In genomic region chr19:19361075-19361594, GRCh38 we compare ENCODE assay signal across 8 cellular contexts. TPM values are rescaled to one million over a fixed set of nuclear protein-coding genes. Genes with fewer than 3 reads are reported as not detected.
DNase-seq lines count a peak whose midpoint lies in the region; ATAC-seq and TF ChIP-seq lines count a peak whose summit lies in the region.

No MANE protein-coding gene starts in this region.

- peaks cover 14% of the 10 kb centered on the region; the same call in 1 of the 2 replicates for H3F3A ChIP-seq in MM.1S (ENCODE audit: insufficient read depth, low read length)

- peak; percentile 76 for DNase-seq in COLO668 (lab: John Stamatoyannopoulos, UW; ENCODE audit: unreplicated experiment)
- DNase-seq in MM.1S: peak; percentile 77
- DNase-seq in SJCRH30: peak; percentile 87 to 95
- DNase-seq in activated gamma-delta T cell treated with anti-CD3 and anti-CD28 coated beads, Interleukin-2, amount 50 U/mL, for 16 hours (ENCODE audit: low read depth): peak; percentile 57
- peak; percentile 75 to 85 for DNase-seq in tibial nerve (ENCODE audit: low spot score in 2 of 2)

- no peak overlapping the region for H3K27ac ChIP-seq in MM.1S (ENCODE audit: low read length)
- no peak overlapping the region for H3K27ac ChIP-seq in SJCRH30
- H3K27ac ChIP-seq in gastroesophageal sphincter: peak overlapping the region in 3 of 4 donors; percentile 37 to 49 (median 38)
- H3K27ac ChIP-seq in parathyroid adenoma: peak overlapping the region; percentile 49
- H3K27ac ChIP-seq in tibial nerve: peak overlapping the region in 2 of 4 donors; percentile 11 to 53

- no peaks in the 10 kb centered on the region for H3K79me2 ChIP-seq in MM.1S (ENCODE audit: low read length)
- no peaks in the 10 kb centered on the region for H3K79me2 ChIP-seq in parathyroid adenoma

- WGBS in gastroesophageal sphincter (ENCODE audit: low coverage in 1 of 2), 2 donors: 8 to 13% methylated on average over 9 to 11 of the region's 14 CpGs
- WGBS in tibial nerve, 2 donors: 8 to 10% methylated on average over 14 of the region's 14 CpGs

- H2AFZ ChIP-seq in MM.1S (ENCODE audit: low read length) (peak overlapping the region; percentile 13; the same call in 1 of the 2 replicates), parathyroid adenoma (peak overlapping the region; percentile 38)

- H3K9me3 ChIP-seq in MM.1S (replicated peaks; ENCODE audit: insufficient read depth, low read length) (no peaks in the 10 kb centered on the region), SJCRH30 (replicated peaks) (no peaks in the 10 kb centered on the region), gastroesophageal sphincter (no peaks in the 10 kb centered on the region), parathyroid adenoma (ENCODE audit: control insufficient read depth, low read length) (no peaks in the 10 kb centered on the region), tibial nerve (no peaks in the 10 kb centered on the region)

- TF ChIP-seq POLR2A in gastroesophageal sphincter (IDR thresholded peaks at IDR 0.05) (no peak), tibial nerve (IDR thresholded peaks at IDR 0.05) (no peak)

- no peaks in the 10 kb centered on the region for H3K9me2 ChIP-seq in MM.1S (replicated peaks; ENCODE audit: insufficient read depth, low read length)

- H3K9ac ChIP-seq in MM.1S (ENCODE audit: low read length) (no peak overlapping the region), parathyroid adenoma (no peak overlapping the region)

- no peaks in the 10 kb centered on the region for H3K27me3 ChIP-seq in MM.1S (replicated peaks; ENCODE audit: insufficient read depth, low read length)
- H3K27me3 ChIP-seq in SJCRH30: no peaks in the 10 kb centered on the region
- no peaks in the 10 kb centered on the region for H3K27me3 ChIP-seq in gastroesophageal sphincter
- no peaks in the 10 kb centered on the region for H3K27me3 ChIP-seq in parathyroid adenoma (ENCODE audit: control insufficient read depth, insufficient read depth, low read length)
- H3K27me3 ChIP-seq in tibial nerve: no peaks in the 10 kb centered on the region

- H4K20me1 ChIP-seq in MM.1S (ENCODE audit: insufficient read depth, low read length): no peaks in the 10 kb centered on the region

- H3K4me3 ChIP-seq in MM.1S (ENCODE audit: low read length) (no peak overlapping the region), SJCRH30 (no peak overlapping the region), gastroesophageal sphincter (no peak overlapping the region), parathyroid adenoma (ENCODE audit: low read depth, low read length) (no peak overlapping the region), tibial nerve (no peak overlapping the region)

- TF ChIP-seq CTCF in MM.1S (IDR thresholded peaks at IDR 0.05; ENCODE audit: low read length) (peak; percentile 72), gastroesophageal sphincter (IDR thresholded peaks at IDR 0.05) (peak in 3 of 4 experiments; percentile 82 to 88 (median 85)), parathyroid adenoma (IDR thresholded peaks at IDR 0.05) (peak; percentile 79), tibial nerve (IDR thresholded peaks at IDR 0.05) (peak; percentile 73 to 86 (median 82))

- H3K36me3 ChIP-seq in MM.1S (replicated peaks; ENCODE audit: insufficient read depth, low read length): no peaks in the 10 kb centered on the region
- H3K36me3 ChIP-seq in SJCRH30: peaks cover 2% of the 10 kb centered on the region; the same call in 1 of the 2 replicates
- peaks cover 0 to 35% of the 10 kb centered on the region in 2 donors for H3K36me3 ChIP-seq in gastroesophageal sphincter
- H3K36me3 ChIP-seq in parathyroid adenoma (ENCODE audit: control insufficient read depth, insufficient read depth, low read length): no peaks in the 10 kb centered on the region
- peaks cover 0 to 33% (median 2%) of the 10 kb centered on the region in 3 donors for H3K36me3 ChIP-seq in tibial nerve

- TF ChIP-seq EP300 in gastroesophageal sphincter (IDR thresholded peaks at IDR 0.05): no peak
- TF ChIP-seq EP300 in tibial nerve (IDR thresholded peaks at IDR 0.05): peak in 1 of 2 donors; percentile 22

- peak overlapping the region; percentile 29; the same call in 1 of the 2 replicates for H3K4me2 ChIP-seq in MM.1S (ENCODE audit: low read depth, low read length)
- no peak overlapping the region for H3K4me2 ChIP-seq in parathyroid adenoma (ENCODE audit: low read length)

- ATAC-seq in GM21526 (IDR thresholded peaks at IDR 0.05; ENCODE audit: low FRiP score, unreplicated experiment) (peak; percentile 55), gastroesophageal sphincter (peak; percentile 85)

- H3K4me1 ChIP-seq in MM.1S (ENCODE audit: low read length) (0 out of 2 replicates have a peak, but pooled peaks cover 3% of the 10 kb centered on the region), SJCRH30 (peaks cover 4% of the 10 kb centered on the region; the same call in 1 of the 2 replicates), gastroesophageal sphincter (peaks cover 0 to 26% (median 10%) of the 10 kb centered on the region in 3 donors), parathyroid adenoma (no peaks in the 10 kb centered on the region), tibial nerve (peaks cover 0 to 20% (median 6%) of the 10 kb centered on the region in 4 donors)

RNA-seq across cellular contexts. Expression of gene MAU2, which starts 40.5 kb away (rescaled TPM):
- total RNA-seq in SJCRH30 (2014; rRNA removed; shearing (Covaris generic)): 18.0 and 24.3 TPM in 2 replicates
- total RNA-seq in gastroesophageal sphincter (10 to 100 TPM; 17.9 to 46.5 (median 39.0) TPM), tibial nerve (100 to 1,000 TPM in 2 of 4 donors, 10 to 100 TPM in 2; 56.8 to 108 (median 97.8) TPM)

RNA-seq across cellular contexts. Expression of gene SUGP1, which starts 40.8 kb away (rescaled TPM):
- total RNA-seq in SJCRH30 (2014; rRNA removed; shearing (Covaris generic)): 35.4 and 40.8 TPM in 2 replicates
- total RNA-seq in gastroesophageal sphincter (10 to 100 TPM; 28.4 to 37.6 (median 32.3) TPM), tibial nerve (10 to 100 TPM; 21.6 to 36.0 (median 27.5) TPM)

RNA-seq across cellular contexts. Expression of gene GATAD2A, which starts 44.3 kb away (rescaled TPM):
- total RNA-seq in SJCRH30 (2014; rRNA removed; shearing (Covaris generic)): 99.6 and 101 TPM in 2 replicates
- total RNA-seq in gastroesophageal sphincter (10 to 100 TPM; 30.9 to 69.0 (median 36.6) TPM), tibial nerve (10 to 100 TPM; 34.1 to 69.6 (median 36.8) TPM)

Comparison
In these comparisons a context has a peak if more than half of its experiments do, and no peak if none do; other contexts are left out.
1. H3K27ac ChIP-seq: peak in gastroesophageal sphincter (3 of 4) and parathyroid adenoma (single experiment); none in MM.1S (single experiment) and SJCRH30 (single experiment).
2. Peak in every context shown above with its lines, with median percentiles within 50 percentile points of each other: DNase-seq and CTCF ChIP-seq.